In the genomic region with DNA sequence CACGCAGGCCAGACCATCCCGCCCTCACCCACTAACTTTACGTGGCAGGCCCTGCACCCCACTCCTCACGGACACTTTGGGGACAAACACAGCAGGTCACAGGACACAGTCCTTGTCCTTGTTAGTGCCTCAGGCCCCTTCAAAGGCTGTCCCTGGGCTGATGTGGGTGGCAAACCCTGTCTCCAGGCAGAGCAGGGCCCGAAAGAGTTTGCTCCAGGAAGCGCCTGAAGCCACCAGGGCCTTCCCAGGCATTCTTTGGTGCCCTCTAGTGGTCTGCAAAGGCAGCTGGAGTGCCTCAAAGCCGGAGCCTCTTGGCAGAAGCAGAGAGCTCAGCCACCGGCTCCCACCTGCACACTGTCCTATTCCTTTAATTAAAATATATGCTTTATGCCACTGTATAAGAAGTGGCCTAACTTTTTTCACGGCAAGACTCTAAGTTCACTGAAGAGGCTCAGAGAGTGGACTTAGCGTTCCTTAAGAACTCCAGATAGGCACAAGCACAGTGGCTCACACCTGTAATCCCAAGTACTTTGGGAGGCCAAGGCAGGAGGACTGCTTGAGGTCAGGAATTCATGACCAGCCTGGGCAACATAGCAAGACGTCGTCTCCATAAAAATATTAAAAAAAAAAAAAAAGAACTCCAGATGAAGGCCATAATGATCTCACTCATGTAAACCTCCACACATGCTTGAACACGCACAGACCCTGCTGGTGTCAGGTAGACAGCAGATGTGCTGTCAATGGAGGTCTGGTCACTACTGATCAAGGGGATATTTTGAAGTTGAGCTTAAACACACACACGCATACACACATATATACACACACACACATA, we compare ENCODE assay signal across 8 cellular contexts. TPM values are rescaled to one million over a fixed set of nuclear protein-coding genes. Genes with fewer than 3 reads are reported as not detected.
DNase-seq lines count a peak whose midpoint lies in the region; ATAC-seq and TF ChIP-seq lines count a peak whose summit lies in the region.

No MANE protein-coding gene starts in this region.

- H3K4me3 ChIP-seq in Loucy (ENCODE audit: low read length, poor library complexity, severe bottlenecking): no peak overlapping the region
- H3K4me3 ChIP-seq in cardiac muscle cell: no peak overlapping the region

- no peaks in the 10 kb centered on the region for H3K9me2 ChIP-seq in Loucy (replicated peaks; ENCODE audit: low read depth, low read length)

- no peaks in the 10 kb centered on the region for H3K9me3 ChIP-seq in Loucy (ENCODE audit: insufficient read depth, low read depth, low read length)
- H3K9me3 ChIP-seq in cardiac muscle cell (ENCODE audit: low read depth): no peaks in the 10 kb centered on the region

- H3K4me2 ChIP-seq in Loucy (ENCODE audit: low read depth, low read length, poor library complexity, severe bottlenecking): peak overlapping the region; percentile 13

- in situ Hi-C loops in G401 (cut with HindIII; ENCODE audit: low sequenced_read_pairs): no loop called here

- TF ChIP-seq CTCF in Loucy (conservative IDR thresholded peaks at IDR 0.05; ENCODE audit: low read length) (peak; percentile 95), cardiac muscle cell (IDR thresholded peaks at IDR 0.05; ENCODE audit: low read depth, low read length) (peak; percentile 98), progenitor cell of endocrine pancreas (IDR thresholded peaks at IDR 0.05; ENCODE audit: unreplicated experiment) (peak; percentile 94), type B pancreatic cell (conservative IDR thresholded peaks at IDR 0.05) (peak; percentile 96)

- H3K9me3 Mint-ChIP-seq in progenitor cell of endocrine pancreas (ENCODE audit: low read depth) (no peaks in the 10 kb centered on the region), type B pancreatic cell (no peaks in the 10 kb centered on the region)

- peaks cover 6% of the 10 kb centered on the region for H3K79me2 ChIP-seq in Loucy (ENCODE audit: insufficient read depth, low read length)

- no peak overlapping the region for H2AFZ ChIP-seq in Loucy (ENCODE audit: low read length)

- no peaks in the 10 kb centered on the region for H3F3A ChIP-seq in Loucy (ENCODE audit: low read depth)

- H3K36me3 ChIP-seq in Loucy (ENCODE audit: insufficient read depth, low read length) (peaks cover 10% of the 10 kb centered on the region; the same call in 1 of the 2 replicates), cardiac muscle cell (peaks cover 6% of the 10 kb centered on the region)

- H3K9ac ChIP-seq in Loucy (ENCODE audit: low read depth, low read length, poor library complexity, severe bottlenecking): peak overlapping the region; percentile 47

- no peaks in the 10 kb centered on the region for H3K4me1 Mint-ChIP-seq in progenitor cell of endocrine pancreas (ENCODE audit: low read depth)
- H3K4me1 Mint-ChIP-seq in type B pancreatic cell (ENCODE audit: unreplicated experiment): peaks cover 5% of the 10 kb centered on the region

- peaks cover 2% of the 10 kb centered on the region for H3K36me3 Mint-ChIP-seq in progenitor cell of endocrine pancreas (ENCODE audit: insufficient read depth)
- H3K36me3 Mint-ChIP-seq in type B pancreatic cell: peaks cover 1% of the 10 kb centered on the region

- DNase-seq in G401 (ENCODE audit: low spot score) (peak; percentile 91), SW480 (ENCODE audit: low spot score) (peak; percentile 76), cardiac muscle cell (ENCODE audit: low read depth in 1 of 2, low spot score in 1 of 2) (peak; percentile 89 to 92), progenitor cell of endocrine pancreas (ENCODE audit: low spot score, unreplicated experiment) (peak; percentile 69), type B pancreatic cell (ENCODE audit: extremely low spot score, unreplicated experiment) (peak; percentile 84)
- peak; percentile 70 for DNase-seq in activated naive CD8-positive, alpha-beta T cell treated with anti-CD3 and anti-CD28 coated beads, Interleukin-2, amount 50 U/mL, for 16 hours (ENCODE audit: low read depth, low spot score)

- no peaks in the 10 kb centered on the region for H3K27me3 Mint-ChIP-seq in progenitor cell of endocrine pancreas
- H3K27me3 Mint-ChIP-seq in type B pancreatic cell: no peaks in the 10 kb centered on the region

- peak overlapping the region; percentile 79 for H3K27ac Mint-ChIP-seq in progenitor cell of endocrine pancreas
- peak overlapping the region; percentile 48 for H3K27ac Mint-ChIP-seq in type B pancreatic cell

- no peaks in the 10 kb centered on the region for H3K27me3 ChIP-seq in Loucy (ENCODE audit: insufficient read depth, low read length, poor library complexity, severe bottlenecking)
- no peaks in the 10 kb centered on the region for H3K27me3 ChIP-seq in cardiac muscle cell

- no peaks in the 10 kb centered on the region for H4K20me1 ChIP-seq in Loucy (ENCODE audit: insufficient read depth, low read length, poor library complexity, severe bottlenecking)

- no peak for ATAC-seq in HG03175 (IDR thresholded peaks at IDR 0.05; ENCODE audit: unreplicated experiment)

- H3K4me3 Mint-ChIP-seq in progenitor cell of endocrine pancreas (ENCODE audit: low read depth) (no peak overlapping the region), type B pancreatic cell (no peak overlapping the region)

- H3K4me1 ChIP-seq in Loucy (ENCODE audit: insufficient read depth, low read length, poor library complexity, severe bottlenecking) (peaks cover 40% of the 10 kb centered on the region), cardiac muscle cell (ENCODE audit: low read depth) (peaks cover 8% of the 10 kb centered on the region)

- peak overlapping the region; percentile 66 for H3K27ac ChIP-seq in cardiac muscle cell

RNA-seq across cellular contexts. Expression of a gene that starts 11.1 kb away (rescaled TPM):
- total RNA-seq in G401 (2014; rRNA removed; shearing (Covaris generic)): 96.4 and 99.4 TPM in 2 replicates
- total RNA-seq in cardiac muscle cell (54.5 and 83.1 TPM in 2 replicates), progenitor cell of endocrine pancreas (55.0 and 59.6 TPM in 2 replicates), type B pancreatic cell (ENCODE audit: low replicate concordance) (73.4 and 77.2 TPM in 2 replicates)
- 143 and 193 TPM in 2 replicates for polyA plus RNA-seq in cardiac muscle cell

RNA-seq across cellular contexts. Expression of a gene that starts 36.5 kb away (rescaled TPM):
- 19.3 and 24.9 TPM in 2 replicates for total RNA-seq in G401 (2014; rRNA removed; shearing (Covaris generic))
- total RNA-seq in cardiac muscle cell: 17.1 and 25.7 TPM in 2 replicates
- polyA plus RNA-seq in cardiac muscle cell: 22.3 and 24.4 TPM in 2 replicates
- 22.7 and 23.5 TPM in 2 replicates for total RNA-seq in progenitor cell of endocrine pancreas
- 20.6 and 38.8 TPM in 2 replicates for total RNA-seq in type B pancreatic cell (ENCODE audit: low replicate concordance)

RNA-seq across cellular contexts. Expression of a gene that starts 58.6 kb away (rescaled TPM):
- total RNA-seq in G401 (2014; rRNA removed; shearing (Covaris generic)): 455 and 581 TPM in 2 replicates
- total RNA-seq in cardiac muscle cell (413 and 497 TPM in 2 replicates), progenitor cell of endocrine pancreas (164 and 179 TPM in 2 replicates), type B pancreatic cell (ENCODE audit: low replicate concordance) (162 and 190 TPM in 2 replicates)
- polyA plus RNA-seq in cardiac muscle cell: 136 and 159 TPM in 2 replicates
